ENCODE assay signal across 8 cellular contexts in genomic region chr4:152937280-152937534, GRCh38. TPM values are rescaled to one million over a fixed set of nuclear protein-coding genes. Genes with fewer than 3 reads are reported as not detected.
DNase-seq lines count a peak whose midpoint lies in the region; ATAC-seq and TF ChIP-seq lines count a peak whose summit lies in the region.

No MANE protein-coding gene starts in this region.

- peaks cover 49% of the 10 kb centered on the region for H3K27me3 Mint-ChIP-seq in activated CD8-positive, alpha-beta T cell treated with anti-CD3 and anti-CD28 coated beads for 36 hours

- intact Hi-C loops in activated CD8-positive, alpha-beta T cell treated with anti-CD3 and anti-CD28 coated beads for 36 hours (cut with micrococcal nuclease) = no loop called here
- intact Hi-C loops in spleen (cut with DNase I; ENCODE audit: low total_unique reads) = loop anchor here (10.0 kb wide), 1 partner anchor 148 kb away; no protein-coding TSS in a partner anchor

- no peaks in the 10 kb centered on the region for H3K36me3 Mint-ChIP-seq in activated CD8-positive, alpha-beta T cell treated with anti-CD3 and anti-CD28 coated beads for 36 hours (ENCODE audit: low read depth)

- H3K9me3 Mint-ChIP-seq in activated CD8-positive, alpha-beta T cell treated with anti-CD3 and anti-CD28 coated beads for 36 hours = no peaks in the 10 kb centered on the region

- CTCF ChIA-PET in activated CD8-positive, alpha-beta T cell treated with anti-CD3 and anti-CD28 coated beads for 36 hours (lab: Charles Lee) = no interaction called here

- peak overlapping the region; percentile 45 for H3K4me3 Mint-ChIP-seq in activated CD8-positive, alpha-beta T cell treated with anti-CD3 and anti-CD28 coated beads for 36 hours

- WGBS in spleen, 5 donors = 0 to 1% (median 0%) methylated on average over 9 to 25 of the region's 25 CpGs

- no peak overlapping the region for H3K27ac Mint-ChIP-seq in activated CD8-positive, alpha-beta T cell treated with anti-CD3 and anti-CD28 coated beads for 36 hours

- H3K27ac ChIP-seq in spleen = peak overlapping the region in 7 of 8 donors; percentile 58 to 80 (median 69)

- H3K36me3 ChIP-seq in HAP-1 (replicated peaks) = no peaks in the 10 kb centered on the region
- H3K36me3 ChIP-seq in spleen = no peaks in the 10 kb centered on the region

- DNase-seq in HAP-1 (ENCODE audit: low spot score in 2 of 2) = no peak
- no peak for DNase-seq in activated CD8-positive, alpha-beta T cell treated with anti-CD3 and anti-CD28 coated beads for 36 hours
- DNase-seq in spleen = no peak
- DNase-seq in cerebellar nuclear complex (lab: John Stamatoyannopoulos, UW) = no peak
- no peak for DNase-seq in DMS79 (lab: John Stamatoyannopoulos, UW)
- no peak for DNase-seq in globus pallidus (ENCODE audit: low spot score)

- in situ Hi-C loops in HAP-1 (cut with MboI; ENCODE audit: low sequenced_read_pairs) = no loop called here

- H3K27me3 ChIP-seq in HAP-1 (ENCODE audit: low read depth) (peaks cover 38% of the 10 kb centered on the region), spleen (replicated peaks in 1 of 7) (peaks cover 0 to 74% (median 26%) of the 10 kb centered on the region in 7 donors)

- H3K4me1 Mint-ChIP-seq in activated CD8-positive, alpha-beta T cell treated with anti-CD3 and anti-CD28 coated beads for 36 hours (ENCODE audit: low read depth) = peaks cover 17% of the 10 kb centered on the region

- peak overlapping the region; percentile 50 for H3K4me3 ChIP-seq in HAP-1
- H3K4me3 ChIP-seq in iPS-11a (ENCODE audit: low read depth, low read length) = peak overlapping the region; percentile 81
- H3K4me3 ChIP-seq in spleen = peak overlapping the region; percentile 52 to 86 (median 76)

- H3K4me1 ChIP-seq in HAP-1 = no peaks in the 10 kb centered on the region
- H3K4me1 ChIP-seq in spleen = peaks cover 9 to 51% (median 36%) of the 10 kb centered on the region in 6 donors

- POLR2A ChIA-PET in activated CD8-positive, alpha-beta T cell treated with anti-CD3 and anti-CD28 coated beads for 36 hours (lab: Charles Lee) = no interaction called here

- no peak for TF ChIP-seq CTCF in activated CD8-positive, alpha-beta T cell treated with anti-CD3 and anti-CD28 coated beads for 36 hours (IDR thresholded peaks at IDR 0.05)
- no peak for TF ChIP-seq CTCF in spleen (IDR thresholded peaks at IDR 0.05 in 8 of 11, conservative IDR thresholded peaks at IDR 0.05 in 3 of 11)

- TF ChIP-seq POLR2A in spleen (IDR thresholded peaks at IDR 0.05) = no peak

- H3K9me3 ChIP-seq in HAP-1 (no peaks in the 10 kb centered on the region), spleen (no peaks in the 10 kb centered on the region)

- ATAC-seq in activated CD8-positive, alpha-beta T cell treated with anti-CD3 and anti-CD28 coated beads for 36 hours = no peak
- no peak for ATAC-seq in GM19452 (IDR thresholded peaks at IDR 0.05; ENCODE audit: unreplicated experiment)

RNA-seq across cellular contexts. Expression of gene FHDC1, which starts 1.1 kb away (rescaled TPM):
- total RNA-seq in activated CD8-positive, alpha-beta T cell treated with anti-CD3 and anti-CD28 coated beads for 36 hours = under 1 TPM; 0.05 to 0.11 TPM
- total RNA-seq in spleen = 10 to 100 TPM in 4 of 7 donors, 1 to 10 TPM in 3; 5.5 to 14.3 (median 11.1) TPM
- 1 to 10 TPM in 2 of 3 donors, under 1 TPM in 1; 0.82 to 2.4 (median 1.1) TPM for polyA plus RNA-seq in spleen

Comparison
In these comparisons a context has a peak if more than half of its experiments do, and no peak if none do; other contexts are left out.
1. RNA of gene FHDC1, which starts 1.1 kb away (total RNA-seq): 5.5 to 14.3 TPM in spleen; 0.05 to 0.11 TPM in activated CD8-positive, alpha-beta T cell treated with anti-CD3 and anti-CD28 coated beads for 36 hours; every median in the first group is over 4 times any median in the second.
2. Peak in every context shown above with its lines, with median percentiles within 50 percentile points of each other: H3K4me3 ChIP-seq.